32 cellular contexts compared by ENCODE assay signal in the genomic region with DNA sequence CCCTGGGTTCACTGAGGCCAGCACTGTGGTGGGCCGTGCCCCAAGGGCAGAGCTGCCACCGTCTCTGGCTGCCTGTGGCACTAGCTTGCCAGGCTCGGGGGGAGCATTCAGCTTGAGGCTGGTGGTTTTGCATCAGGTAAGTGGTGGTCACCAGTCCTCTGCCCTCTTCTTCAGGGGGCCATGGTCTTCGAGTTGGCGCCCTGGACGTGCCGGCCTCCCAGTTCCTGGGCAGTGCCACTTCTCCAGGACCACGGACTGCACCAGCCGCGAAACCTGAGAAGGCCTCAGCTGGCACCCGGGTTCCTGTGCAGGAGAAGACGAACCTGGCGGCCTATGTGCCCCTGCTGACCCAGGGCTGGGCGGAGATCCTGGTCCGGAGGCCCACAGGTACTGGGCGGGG.
"Had no signal": no experiment of that assay in that cellular context is flagged by ENCODE, and none has a peak within 500 bp of the region (broad histone marks: within the 10 kb centered on the region; RNA-seq: fewer than 3 reads in every experiment).

No MANE protein-coding gene starts in this region.

- H3K4me3 ChIP-seq: adrenal gland, ascending aorta, body of pancreas, breast epithelium, cardiac muscle cell had no signal

- ATAC-seq: activated naive CD4-positive, alpha-beta T cell treated with anti-CD3 and anti-CD28 coated beads, Interleukin-2, amount 50 U/mL, for 72 hours; activated naive CD8-positive, alpha-beta T cell treated with anti-CD3 and anti-CD28 coated beads, Interleukin-2, amount 50 U/mL, for 24 hours; activated T-cell treated with anti-CD3 and anti-CD28 coated beads, Interleukin-2, amount 50 U/mL, for 4 hours; activated T-cell treated with anti-CD3 and anti-CD28 coated beads, Interleukin-2, amount 50 U/mL, for 72 hours; activated T-helper 17 cell treated with anti-CD3 and anti-CD28 coated beads, Interleukin-2, amount 50 U/mL, for 72 hours; body of pancreas had no signal

- DNase-seq: activated effector memory CD4-positive, alpha-beta T cell treated with anti-CD3 and anti-CD28 coated beads, Interleukin-2, amount 50 U/mL, for 16 hours; activated effector memory CD4-positive, alpha-beta T cell treated with Interleukin-2 at 50 U/mL for 16 hours; activated gamma-delta T cell; activated gamma-delta T cell treated with Interleukin-2 at 50 U/mL for 16 hours; activated naive CD4-positive, alpha-beta T cell; activated naive CD4-positive, alpha-beta T cell treated with anti-CD3 and anti-CD28 coated beads for 36 hours; activated naive CD4-positive, alpha-beta T cell treated with anti-CD3 and anti-CD28 coated beads, Interleukin-2, amount 10 ng/mL, durations not matched to agents 7 days and 5 days; activated naive CD4-positive, alpha-beta T cell treated with anti-CD3 and anti-CD28 coated beads, Interleukin-2, amount 50 U/mL, for 16 hours; activated naive CD4-positive, alpha-beta T cell treated with Interleukin-2 at 50 U/mL for 16 hours; activated naive CD8-positive, alpha-beta T cell treated with anti-CD3 and anti-CD28 coated beads for 36 hours; activated naive CD8-positive, alpha-beta T cell treated with anti-CD3 and anti-CD28 coated beads, Interleukin-2, amount 10 ng/mL, durations not matched to agents 7 days and 5 days; activated naive CD8-positive, alpha-beta T cell treated with anti-CD3 and anti-CD28 coated beads, Interleukin-2, amount 50 U/mL, for 24 hours; activated T-cell treated with anti-CD3 and anti-CD28 coated beads, Interleukin-2, amount 50 U/mL, for 1 hour; activated T-cell treated with anti-CD3 and anti-CD28 coated beads, Interleukin-2, amount 50 U/mL, for 24 hours; activated T-cell treated with anti-CD3 and anti-CD28 coated beads, Interleukin-2, amount 50 U/mL, for 4 hours; activated T-cell treated with anti-CD3 and anti-CD28 coated beads, Interleukin-2, amount 50 U/mL, for 48 hours; activated T-cell treated with anti-CD3 and anti-CD28 coated beads, Interleukin-2, amount 50 U/mL, for 72 hours; adrenal gland; amniotic stem cell; amygdala; anterior cingulate cortex; aorta; body of pancreas; brain microvascular endothelial cell; caudate nucleus; central memory CD4-positive, alpha-beta T cell; cerebellar nuclear complex had no signal

- H3K27me3 ChIP-seq: adrenal gland, ascending aorta, body of pancreas, brain microvascular endothelial cell, breast epithelium, cardiac muscle cell had no signal

- H3K4me1 ChIP-seq: ascending aorta had no signal

- H3K27ac ChIP-seq: adrenal gland, ascending aorta, body of pancreas, brain microvascular endothelial cell, breast epithelium, cardiac muscle cell had no signal

- H3K36me3 ChIP-seq: breast epithelium had no signal

- H3K9me3 ChIP-seq: adrenal gland, ascending aorta, body of pancreas, breast epithelium had no signal
